Comparison of ENCODE assay signal across 16 cellular contexts in genomic region chr5:142222235-142222880, GRCh38.
DNase-seq lines count a peak whose midpoint lies in the region; ATAC-seq and TF ChIP-seq lines count a peak whose summit lies in the region.
"Had no signal": no experiment of that assay in that cellular context is flagged by ENCODE, and none has a peak within 500 bp of the region (broad histone marks: within the 10 kb centered on the region; RNA-seq: fewer than 3 reads in every experiment).

No MANE protein-coding gene starts in this region.

- no peak overlapping the region for H2BK15ac ChIP-seq in mesenchymal stem cell (ENCODE audit: low read depth, poor library complexity, severe bottlenecking)

- POLR2A ChIA-PET in WTC11 (lab: Charles Lee), result interaction anchor here (0.6 kb wide), 1 partner anchor 75 kb away, joined by 4 read pairs; no protein-coding TSS in a partner anchor

- H3K4me1 ChIP-seq in Karpas-422 (ENCODE audit: low read length) (peaks cover 18% of the 10 kb centered on the region), mesenchymal stem cell (ENCODE audit: control insufficient read depth, insufficient read depth, low read depth, low read length) (peaks cover 9% of the 10 kb centered on the region)

- H3K18ac ChIP-seq in mesenchymal stem cell (ENCODE audit: low read depth in 1 of 2, low read length in 2 of 2), result peak overlapping the region; percentile 29 to 39

- H3K27ac Mint-ChIP-seq in WTC11, result no peak overlapping the region

- H3K27me3 ChIP-seq in Karpas-422 (ENCODE audit: low read length), result no peaks in the 10 kb centered on the region
- H3K27me3 ChIP-seq in mesenchymal stem cell (ENCODE audit: control insufficient read depth in 1 of 2, insufficient read depth in 1 of 2, low read length in 2 of 2), result peaks cover 22 to 76% of the 10 kb centered on the region in 2 experiments

- H2BK5ac ChIP-seq in mesenchymal stem cell (ENCODE audit: low read depth, low read length, poor library complexity, severe bottlenecking), result no peak overlapping the region

- H3K4me3 ChIP-seq in Karpas-422 (ENCODE audit: low read length) (no peak overlapping the region), mesenchymal stem cell (ENCODE audit: insufficient read depth in 1 of 2, low read depth in 1 of 2, low read length in 2 of 2) (no peak overlapping the region)

- H2BK12ac ChIP-seq in mesenchymal stem cell (ENCODE audit: low read length in 2 of 2), result peak overlapping the region; percentile 38 to 73

- H3K4me2 ChIP-seq in Karpas-422 (ENCODE audit: low read depth, low read length, poor library complexity, severe bottlenecking) (no peak overlapping the region), mesenchymal stem cell (ENCODE audit: low read length, poor library complexity, severe bottlenecking) (no peak overlapping the region)

- no peaks in the 10 kb centered on the region; the same call in 1 of the 2 replicates for H3K27me3 Mint-ChIP-seq in WTC11 (ENCODE audit: low read depth)

- CTCF ChIA-PET in WTC11 (lab: Charles Lee), result interaction anchor here (0.6 to 2.1 kb wide), 10 partner anchors 9 to 491 kb away, joined by 3 to 20 read pairs (median 6); partner anchors contain the start of gene RNF14

- peak overlapping the region; percentile 19 for H4K8ac ChIP-seq in mesenchymal stem cell (ENCODE audit: low read length)

- no peak overlapping the region for H2AFZ ChIP-seq in Karpas-422 (ENCODE audit: low read length)
- H2AFZ ChIP-seq in mesenchymal stem cell (ENCODE audit: low read depth, low read length), result no peak overlapping the region

- no peaks in the 10 kb centered on the region for H3K79me2 ChIP-seq in Karpas-422 (ENCODE audit: low read length)

- H3K4me3 Mint-ChIP-seq in WTC11, result no peak overlapping the region

- no peaks in the 10 kb centered on the region for H3K36me3 Mint-ChIP-seq in WTC11

- in situ Hi-C loops in G401 (cut with HindIII; ENCODE audit: low sequenced_read_pairs), result no loop called here

- no peak overlapping the region for H2BK120ac ChIP-seq in mesenchymal stem cell (ENCODE audit: low read depth, low read length)

- H3K9me3 ChIP-seq in Karpas-422 (ENCODE audit: low read length) (no peaks in the 10 kb centered on the region), mesenchymal stem cell (ENCODE audit: control insufficient read depth, low read length) (no peaks in the 10 kb centered on the region)

- H3K4me1 Mint-ChIP-seq in WTC11, result peaks cover 54% of the 10 kb centered on the region

- H3K9me2 ChIP-seq in Karpas-422 (replicated peaks; ENCODE audit: insufficient read depth, low read length), result no peaks in the 10 kb centered on the region

- peak overlapping the region in 1 of 2 experiments; percentile 68 for H3K14ac ChIP-seq in mesenchymal stem cell (ENCODE audit: low read length in 2 of 2)

- H4K91ac ChIP-seq in mesenchymal stem cell (ENCODE audit: low read length), result peak overlapping the region; percentile 3

- 0 out of 2 replicates have a peak, but pooled peaks cover 2% of the 10 kb centered on the region for H4K20me1 ChIP-seq in Karpas-422 (ENCODE audit: insufficient read depth, low read depth, low read length)

- peak overlapping the region; percentile 34 for H2AK5ac ChIP-seq in mesenchymal stem cell (ENCODE audit: low read length, severe bottlenecking)

- DNase-seq in CD1c-positive myeloid dendritic cell (ENCODE audit: extremely low spot score) (peak; percentile 84), Karpas-422 (peak; percentile 33), WTC11 (ENCODE audit: low spot score) (no peak), mesenchymal stem cell (peak; percentile 51), medulla oblongata (ENCODE audit: extremely low spot score) (no peak), G401 (ENCODE audit: low spot score) (no peak), superior temporal gyrus (ENCODE audit: extremely low spot score) (no peak)
- DNase-seq: activated CD8-positive, alpha-beta memory T cell treated with anti-CD3 and anti-CD28 coated beads, Interleukin-2, amount 50 U/mL, for 4 hours; activated naive CD4-positive, alpha-beta T cell; DMS79; effector CD8-positive, alpha-beta T cell; NCI-H1417 treated with DMSO at 0.1 percent for 48 hours; occipital lobe had no signal

- TF ChIP-seq CTCF in WTC11 (IDR thresholded peaks at IDR 0.05), result no peak

- no peaks in the 10 kb centered on the region for H3K79me1 ChIP-seq in mesenchymal stem cell (replicated peaks; ENCODE audit: low read length, poor library complexity, severe bottlenecking)

- 0 out of 2 replicates have a peak, but pooled peaks cover under 1% of the 10 kb centered on the region for H3K9me3 Mint-ChIP-seq in WTC11

- no peak overlapping the region for H3K9ac ChIP-seq in Karpas-422 (ENCODE audit: low read length)
- H3K9ac ChIP-seq in mesenchymal stem cell (ENCODE audit: low read length), result no peak overlapping the region

- ATAC-seq in WTC11, result peak; percentile 5; the same call in 1 of the 2 replicates
- ATAC-seq in HG03108 (IDR thresholded peaks at IDR 0.05; ENCODE audit: unreplicated experiment), result no peak
- ATAC-seq: activated CD4-positive, CD25-positive, alpha-beta regulatory T cell treated with anti-CD3 and anti-CD28 coated beads, Interleukin-2, amount 50 U/mL, for 24 hours; Panc1 had no signal

- 77% methylated on average over 11 of the region's 16 CpGs for WGBS in mesenchymal stem cell

- H3K27ac ChIP-seq in Karpas-422 (ENCODE audit: low read length) (no peak overlapping the region), mesenchymal stem cell (ENCODE audit: low read length, poor library complexity, severe bottlenecking) (no peak overlapping the region)

- H3K4ac ChIP-seq in mesenchymal stem cell (ENCODE audit: low read depth in 1 of 2, low read length in 2 of 2), result no peak overlapping the region

- no peak overlapping the region for H3K23ac ChIP-seq in mesenchymal stem cell (ENCODE audit: low read length in 2 of 2)

- no peaks in the 10 kb centered on the region for H3K36me3 ChIP-seq in Karpas-422 (ENCODE audit: insufficient read depth, low read length)
- no peaks in the 10 kb centered on the region for H3K36me3 ChIP-seq in mesenchymal stem cell (ENCODE audit: control insufficient read depth in 1 of 2, insufficient read depth in 2 of 2, low read depth in 1 of 2, low read length in 2 of 2)

TF ChIP-seq in WTC11, 78 proteins besides CTCF, POLR2A, EP300 and RAD21:
- TF ChIP-seq ZBTB21 (CRISPR knock-in tag; IDR thresholded peaks at IDR 0.05; ENCODE audit: borderline replicate concordance) (0 out of 2 replicates have a peak, but pooled peaks have one; percentile 19), ZNF512 (CRISPR knock-in tag; IDR thresholded peaks at IDR 0.05; ENCODE audit: borderline replicate concordance) (no peak)

Comparison
In these comparisons a context has a peak if more than half of its experiments do, and no peak if none do; other contexts are left out.
1. DNase-seq: peak in CD1c-positive myeloid dendritic cell (single experiment), Karpas-422 (single experiment) and mesenchymal stem cell (single experiment); none in WTC11 (single experiment), medulla oblongata (single experiment), G401 (single experiment) and superior temporal gyrus (single experiment).